Comparison of ENCODE assay signal across 9 cellular contexts in the genomic region with DNA sequence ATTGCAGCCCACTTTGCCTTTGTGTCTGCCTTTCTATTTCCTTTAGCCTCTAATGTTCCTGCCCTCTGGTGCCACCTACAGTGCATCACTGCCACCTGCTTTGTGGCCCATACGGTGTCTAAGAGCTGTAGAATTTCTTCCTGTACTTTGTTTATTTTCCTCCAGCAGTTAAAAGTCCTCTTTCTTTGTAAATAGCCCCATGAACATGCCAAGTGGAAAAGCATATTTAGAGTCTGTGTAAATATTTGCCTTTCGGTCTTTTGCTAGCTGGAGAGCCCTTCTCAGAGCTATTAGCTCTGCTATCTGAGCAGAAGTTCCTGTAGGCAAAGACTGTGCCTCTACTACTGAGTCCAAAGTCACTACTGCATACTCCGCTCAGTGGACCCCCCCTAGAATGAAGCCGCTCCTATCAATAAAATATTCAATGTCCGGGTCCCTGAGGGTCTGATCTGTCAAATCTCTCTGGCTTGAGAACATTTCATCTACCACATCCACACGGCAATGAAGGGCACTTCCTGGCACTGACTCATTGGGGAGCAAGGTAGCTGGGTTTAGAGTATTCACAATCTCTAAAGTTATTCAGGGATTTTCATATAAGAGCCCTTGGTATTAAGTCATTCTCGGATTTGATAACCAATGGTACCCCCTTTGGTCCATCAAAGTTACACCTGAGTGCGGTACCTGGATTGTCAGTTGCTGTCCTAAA. TPM values are rescaled to one million over a fixed set of nuclear protein-coding genes. Genes with fewer than 3 reads are reported as not detected.
DNase-seq lines count a peak whose midpoint lies in the region; ATAC-seq, FAIRE-seq and TF ChIP-seq lines count a peak whose summit lies in the region.
"Had no signal": no experiment of that assay in that cellular context is flagged by ENCODE, and none has a peak within 500 bp of the region (broad histone marks: within the 10 kb centered on the region; RNA-seq: fewer than 3 reads in every experiment).

No MANE protein-coding gene starts in this region.

- peaks cover 8% of the 10 kb centered on the region for H3K4me1 Mint-ChIP-seq in CD8-positive, alpha-beta T cell (ENCODE audit: low read depth)

- CTCF ChIA-PET in CD8-positive, alpha-beta T cell (lab: Charles Lee) = interaction anchor here (0.6 to 3.6 kb wide), 28 partner anchors 14 to 139 kb away, joined by 3 to 39 read pairs (median 5); partner anchors contain the start of gene SULT1B1
- CTCF ChIA-PET in HepG2 (lab: Yijun Ruan, JAX; ENCODE audit: low intra/inter-chr PET ratio, low total read pairs) = interaction anchor here (1.5 to 2.4 kb wide), 2 partner anchors 58 to 134 kb away, joined by 11 to 20 read pairs; no protein-coding TSS in a partner anchor

- H3K4me2 ChIP-seq in HepG2 (ENCODE audit: low read depth, low read length) = peak overlapping the region; percentile 57

- no TSS peak for BruUV-seq in HepG2 (replicated peaks; lab: Mats Ljungman, UMichigan)

- H3K4me3 ChIP-seq in CD8-positive, alpha-beta T cell (ENCODE audit: low read depth, low read length) = no peak overlapping the region
- 0 out of 6 replicates have a peak overlapping the region, but pooled peaks of 1 of the 3 experiments have one; percentile 4 for H3K4me3 ChIP-seq in HepG2 (replicated peaks in 1 of 3; ENCODE audit: insufficient read depth in 1 of 3, low read depth in 2 of 3, low read length in 3 of 3)

- H3K27ac Mint-ChIP-seq in CD8-positive, alpha-beta T cell = no peak overlapping the region

- ATAC-seq in CD8-positive, alpha-beta T cell = peak; percentile 93
- ATAC-seq in GM19023 (IDR thresholded peaks at IDR 0.05; ENCODE audit: unreplicated experiment) = peak; percentile 95
- peak; percentile 94 for ATAC-seq in HG03139 (IDR thresholded peaks at IDR 0.05; ENCODE audit: unreplicated experiment)
- peak; percentile 98 for ATAC-seq in HepG2

- TF ChIP-seq RAD21 in HepG2 (CRISPR knock-in tag; IDR thresholded peaks at IDR 0.05) = peak; percentile 91; the same call in 1 of the 2 replicates

- peak; percentile 63 for TF ChIP-seq CTCF in CD8-positive, alpha-beta T cell (IDR thresholded peaks at IDR 0.05)
- peak; percentile 93 for TF ChIP-seq CTCF in HepG2 (CRISPR knock-in tag; IDR thresholded peaks at IDR 0.05)

- peak; percentile 89 for FAIRE-seq in HepG2 (lab: Jason Lieb, UNC)

- no peaks in the 10 kb centered on the region for H3K27me3 Mint-ChIP-seq in CD8-positive, alpha-beta T cell (ENCODE audit: low read depth)

- H3K4me3 Mint-ChIP-seq in CD8-positive, alpha-beta T cell = no peak overlapping the region

- H3K27ac ChIP-seq in CD8-positive, alpha-beta T cell (ENCODE audit: low read depth, low read length) = no peak overlapping the region
- peak overlapping the region; percentile 80 for H3K27ac ChIP-seq in HepG2 (ENCODE audit: extremely low read length, insufficient read depth, low read length)

- no peaks in the 10 kb centered on the region for H3K79me2 ChIP-seq in HepG2 (ENCODE audit: insufficient read depth, low read length)

- peak in 1 of 2 experiments; percentile 99; a peak in 3 of 4 replicates for TF ChIP-seq EP300 in HepG2 (IDR thresholded peaks at IDR 0.05; ENCODE audit: low read depth in 2 of 2, low read length in 2 of 2)
- TF ChIP-seq EP300 in HepG2 (CRISPR knock-in tag; IDR thresholded peaks at IDR 0.05; ENCODE audit: borderline replicate concordance) = peak; percentile 85; the same call in 1 of the 2 replicates

- H2AFZ ChIP-seq in HepG2 (ENCODE audit: low read length) = no peak overlapping the region

- H4K20me1 ChIP-seq in HepG2 (ENCODE audit: insufficient read depth, low read length) = no peaks in the 10 kb centered on the region

- no peaks in the 10 kb centered on the region for H3K36me3 ChIP-seq in CD8-positive, alpha-beta T cell (ENCODE audit: insufficient read depth, low read length)
- no peaks in the 10 kb centered on the region for H3K36me3 ChIP-seq in HepG2 (replicated peaks in 1 of 2; ENCODE audit: control insufficient read depth in 1 of 2, insufficient read depth in 2 of 2, low read length in 2 of 2)

- H3K27me3 ChIP-seq in CD8-positive, alpha-beta T cell (ENCODE audit: insufficient read depth, low read length) = no peaks in the 10 kb centered on the region
- no peaks in the 10 kb centered on the region for H3K27me3 ChIP-seq in HepG2 (ENCODE audit: control insufficient read depth in 1 of 2, insufficient read depth in 2 of 2, low read length in 2 of 2)

- no peak for TF ChIP-seq POLR2A in HepG2 (IDR thresholded peaks at IDR 0.05; ENCODE audit: insufficient read depth in 1 of 2, low read depth in 2 of 2, low read length in 2 of 2)

- no peaks in the 10 kb centered on the region for H3K36me3 Mint-ChIP-seq in CD8-positive, alpha-beta T cell

- DNase-seq in CD8-positive, alpha-beta T cell = peak in 6 of 7 experiments; percentile 23 to 73 (median 50)
- DNase-seq in NCI-H748 treated with DMSO at 0.1 percent for 48 hours (lab: John Stamatoyannopoulos, UW) (peak; percentile 54), HepG2 (ENCODE audit: low spot score) (peak; percentile 98), SK-N-DZ (ENCODE audit: low spot score) (no peak), mesenteric fat pad (ENCODE audit: low spot score) (no peak)
- DNase-seq in activated naive CD4-positive, alpha-beta T cell treated with Interleukin-2 at 50 U/mL for 16 hours = peak; percentile 9

- 5% methylated on average over 7 of the region's 8 CpGs for WGBS in HepG2 (ENCODE audit: low lambda C conversion rate)

- H3K9ac ChIP-seq in HepG2 (ENCODE audit: insufficient read depth, low read depth, low read length) = peak overlapping the region; percentile 54

- H3K4me1 ChIP-seq in CD8-positive, alpha-beta T cell (ENCODE audit: insufficient read depth, low read length) = peaks cover 7% of the 10 kb centered on the region
- H3K4me1 ChIP-seq in HepG2 (ENCODE audit: insufficient read depth, low read length) = peaks cover 60% of the 10 kb centered on the region

- in situ Hi-C loops in HepG2 (cut with HindIII; ENCODE audit: extremely low pct_ligation_motif_present, low pct_unique_long_range_greater_than_20kb) = loop anchor here (5.0 kb wide), 2 partner anchors 59 to 131 kb away; no protein-coding TSS in a partner anchor

- no peaks in the 10 kb centered on the region for H3K9me3 Mint-ChIP-seq in CD8-positive, alpha-beta T cell

- POLR2A ChIA-PET in CD8-positive, alpha-beta T cell (lab: Charles Lee) = interaction anchor here (1.0 kb wide), 1 partner anchor 63 kb away, joined by 5 read pairs; the partner anchor contains the start of gene SULT1B1
- POLR2A ChIA-PET in HepG2 (lab: Yijun Ruan, JAX) = interaction anchor here (0.7 to 2.5 kb wide), 13 partner anchors 9 to 359 kb away, joined by 3 to 56 read pairs (median 5); partner anchors contain the start of gene SULT1E1

- H3K9me3 ChIP-seq in CD8-positive, alpha-beta T cell (ENCODE audit: low read length) = no peaks in the 10 kb centered on the region
- no peaks in the 10 kb centered on the region for H3K9me3 ChIP-seq in HepG2 (ENCODE audit: low read length)

- intact Hi-C loops in CD8-positive, alpha-beta T cell (cut with DNase I, micrococcal nuclease) = loop anchor here (1.0 to 5.0 kb wide), 5 partner anchors 57 to 684 kb away; partner anchors contain the start of gene SULT1B1 (in 1 of the 2)
- intact Hi-C loops in HepG2 (cut with micrococcal nuclease; ENCODE audit: unreplicated experiment) = loop anchor here (1.0 to 5.0 kb wide), 9 partner anchors 9 to 736 kb away; no protein-coding TSS in a partner anchor

TF ChIP-seq in HepG2, 621 proteins besides CTCF, POLR2A, EP300 and RAD21 (continues in another document):
- TF ChIP-seq XBP1 (CRISPR knock-in tag; IDR thresholded peaks at IDR 0.05) (no peak), HOXA3 (CRISPR knock-in tag; IDR thresholded peaks at IDR 0.05) (peak; percentile 57; the same call in 1 of the 2 replicates), PITX1 (CRISPR knock-in tag; IDR thresholded peaks at IDR 0.05) (peak; percentile 76; the same call in 1 of the 2 replicates), ZBTB42 (CRISPR knock-in tag; IDR thresholded peaks at IDR 0.05) (no peak), ZSCAN20 (CRISPR knock-in tag; IDR thresholded peaks at IDR 0.05; ENCODE audit: borderline replicate concordance) (peak; percentile 19; the same call in 1 of the 2 replicates), ZKSCAN8 (CRISPR knock-in tag; IDR thresholded peaks at IDR 0.05; ENCODE audit: borderline replicate concordance) (peak; percentile 91; the same call in 1 of the 2 replicates), EZH2 (conservative IDR thresholded peaks at IDR 0.05; ENCODE audit: low read depth, low read length) (no peak), TCF7 (IDR thresholded peaks at IDR 0.05; ENCODE audit: low read depth) (peak; percentile 79)

RNA-seq across cellular contexts. Expression of gene SULT1E1, which starts 36.3 kb away (rescaled TPM):
- not detected for total RNA-seq in CD8-positive, alpha-beta T cell
- 3.7 and 3.9 TPM in 2 replicates for total RNA-seq in HepG2 (2016; rRNA removed; fragmentation: Illumina TruSeq; extraction: Trizol)
- total RNA-seq in HepG2 (2016; cell fraction: cytosol; rRNA removed; fragmentation: Illumina TruSeq; extraction: Trizol; ENCODE audit: low read depth) = 0.40 and 0.53 TPM in 2 replicates
- total RNA-seq in HepG2 (2016; cell fraction: insoluble cytoplasmic fraction; rRNA removed; fragmentation: Illumina TruSeq; extraction: Trizol) = 2.9 and 4.2 TPM in 2 replicates
- total RNA-seq in HepG2 (2016; cell fraction: membrane; rRNA removed; fragmentation: Illumina TruSeq; extraction: Trizol) = 0.99 and 1.1 TPM in 2 replicates
- 2.0 and 2.5 TPM in 2 replicates for total RNA-seq in HepG2 (2016; cell fraction: nucleus; rRNA removed; fragmentation: Illumina TruSeq; extraction: Trizol)
- polyA plus RNA-seq in HepG2 (2011; rRNA removed) = 1.7 and 1.8 TPM in 2 replicates
- 0.50 and 0.86 TPM in 2 replicates for polyA plus RNA-seq in HepG2 (2011; cell fraction: cytosol; rRNA removed)
- polyA plus RNA-seq in HepG2 (2011; cell fraction: nucleus; rRNA removed) = 1.5 and 2.0 TPM in 2 replicates
- polyA plus RNA-seq in HepG2 (2012) = 3.6 and 7.3 TPM in 2 replicates
- polyA plus RNA-seq in HepG2 (2016; cell fraction: cytosol; fragmentation: Illumina TruSeq; extraction: Trizol; ENCODE audit: low read depth) = 0.33 and 0.46 TPM in 2 replicates
- polyA plus RNA-seq in HepG2 (2016; cell fraction: insoluble cytoplasmic fraction; fragmentation: Illumina TruSeq; extraction: Trizol; ENCODE audit: low read depth) = 2.9 and 3.1 TPM in 2 replicates
- 0.50 and 0.54 TPM in 2 replicates for polyA plus RNA-seq in HepG2 (2016; cell fraction: membrane; fragmentation: Illumina TruSeq; extraction: Trizol; ENCODE audit: low read depth)
- 2.4 and 4.4 TPM in 2 replicates for polyA plus RNA-seq in HepG2 (2016; cell fraction: nucleus; fragmentation: Illumina TruSeq; extraction: Trizol; ENCODE audit: insufficient read depth, low read depth)
- polyA minus RNA-seq in HepG2 (2011; rRNA and poly(A)+ RNA removed; ENCODE audit: low replicate concordance) = 0.22 TPM in 1 of 2 replicates, not detected in the other
- 0.59 TPM in 1 of 2 replicates, not detected in the other for polyA minus RNA-seq in HepG2 (2011; cell fraction: cytosol; rRNA and poly(A)+ RNA removed)
- 1.5 and 2.7 TPM in 2 replicates for polyA minus RNA-seq in HepG2 (2011; cell fraction: nucleus; rRNA and poly(A)+ RNA removed)
- not detected in 2 replicates for polyA plus RNA-seq in SK-N-DZ (2014; cell fraction: cytosol; rRNA removed)
- polyA plus RNA-seq in SK-N-DZ (2014; cell fraction: nucleus; rRNA removed) = not detected in 2 replicates
- total RNA-seq in mesenteric fat pad = not detected
- total RNA-seq: mononuclear cell had no signal

Comparison
In these comparisons a context has a peak if more than half of its experiments do, and no peak if none do; other contexts are left out.
1. DNase-seq: peak in CD8-positive, alpha-beta T cell (6 of 7), NCI-H748 treated with DMSO at 0.1 percent for 48 hours (single experiment), activated naive CD4-positive, alpha-beta T cell treated with Interleukin-2 at 50 U/mL for 16 hours (single experiment) and HepG2 (single experiment); none in SK-N-DZ (single experiment) and mesenteric fat pad (single experiment).
2. Peak in every context shown above with its lines, with median percentiles within 50 percentile points of each other: ATAC-seq.